8 cellular contexts compared by ENCODE assay signal in genomic region chr6:152301806-152302568, GRCh38.
DNase-seq lines count a peak whose midpoint lies in the region; ATAC-seq, FAIRE-seq and TF ChIP-seq lines count a peak whose summit lies in the region.

No MANE protein-coding gene starts in this region.

- H3K79me2 ChIP-seq in endothelial cell of umbilical vein (ENCODE audit: control insufficient read depth, insufficient read depth, low read length) = no peaks in the 10 kb centered on the region

- TF ChIP-seq POLR2A in endothelial cell of umbilical vein (IDR thresholded peaks at IDR 0.05; ENCODE audit: low read depth, low read length) = peak; percentile 86

- peak overlapping the region; percentile 76 to 97 (median 93) for H3K4me3 ChIP-seq in endothelial cell of umbilical vein (replicated peaks in 1 of 3; ENCODE audit: insufficient read depth in 1 of 3, low read depth in 1 of 3, low read length in 3 of 3)

- H3K36me3 Mint-ChIP-seq in mesothelial cell of epicardium = peaks cover 7% of the 10 kb centered on the region

- peaks cover 14% of the 10 kb centered on the region for H3K4me1 Mint-ChIP-seq in mesothelial cell of epicardium

- CTCF ChIA-PET in endothelial cell of umbilical vein (lab: Charles Lee) = interaction anchor here (0.6 to 3.2 kb wide), 32 partner anchors 9 to 865 kb away, joined by 3 to 152 read pairs (median 5); no protein-coding TSS in a partner anchor

- peaks cover 22% of the 10 kb centered on the region for H3K4me1 ChIP-seq in endothelial cell of umbilical vein (ENCODE audit: control insufficient read depth, extremely low read depth, insufficient read depth, low read length)

- no peaks in the 10 kb centered on the region for H3K9me3 Mint-ChIP-seq in mesothelial cell of epicardium

- dilution Hi-C loops in endothelial cell of umbilical vein (cut with MboI; ENCODE audit: extremely low pct_ligation_motif_present, low sequenced_read_pairs) = no loop called here

- H3K9me3 ChIP-seq in endothelial cell of umbilical vein (replicated peaks; ENCODE audit: control insufficient read depth, insufficient read depth, low read length) = no peaks in the 10 kb centered on the region

- FAIRE-seq in endothelial cell of umbilical vein (lab: Jason Lieb, UNC) = peak; percentile 84

- POLR2A ChIA-PET in endothelial cell of umbilical vein (lab: Charles Lee) = interaction anchor here (0.6 to 1.8 kb wide), 4 partner anchors 14 to 337 kb away, joined by 3 to 5 read pairs (median 4); no protein-coding TSS in a partner anchor

- TSS peak; percentile 84 for BruUV-seq in endothelial cell of umbilical vein (replicated peaks; lab: Mats Ljungman, UMichigan)

- intact Hi-C loops in endothelial cell of umbilical vein (cut with micrococcal nuclease) = loop anchor here (1.0 to 10.0 kb wide), 9 partner anchors 14 to 703 kb away; partner anchors contain the start of gene MTRF1L

- ATAC-seq in GM19351 (IDR thresholded peaks at IDR 0.05; ENCODE audit: unreplicated experiment) (peak; percentile 82), HG03520 (IDR thresholded peaks at IDR 0.05; ENCODE audit: unreplicated experiment) (peak; percentile 89)

- H3K9ac ChIP-seq in endothelial cell of umbilical vein (replicated peaks; ENCODE audit: extremely low read depth, insufficient read depth, low read length) = peak overlapping the region; percentile 96

- no peaks in the 10 kb centered on the region for H3K9me1 ChIP-seq in endothelial cell of umbilical vein (replicated peaks; ENCODE audit: control insufficient read depth, extremely low read depth, insufficient read depth, low read length)

- TF ChIP-seq CTCF in C4-2B (conservative IDR thresholded peaks at IDR 0.05) = peak; percentile 68
- peak; percentile 57 to 70 for TF ChIP-seq CTCF in endothelial cell of umbilical vein (IDR thresholded peaks at IDR 0.05; ENCODE audit: extremely low read depth in 1 of 2, insufficient read depth in 1 of 2, low read depth in 1 of 2, low read length in 2 of 2)
- TF ChIP-seq CTCF in mesothelial cell of epicardium (IDR thresholded peaks at IDR 0.05; ENCODE audit: unreplicated experiment) = peak; percentile 55

- H3K27me3 ChIP-seq in endothelial cell of umbilical vein (ENCODE audit: control insufficient read depth in 2 of 2, insufficient read depth in 2 of 2, low read length in 2 of 2) = no peaks in the 10 kb centered on the region

- H3K27me3 Mint-ChIP-seq in mesothelial cell of epicardium (ENCODE audit: low read depth) = no peaks in the 10 kb centered on the region

- H3K27ac ChIP-seq in C4-2B (peak overlapping the region; percentile 27; the same call in 1 of the 2 replicates), endothelial cell of umbilical vein (ENCODE audit: insufficient read depth, low read depth, low read length) (peak overlapping the region; percentile 84)

- H3K4me2 ChIP-seq in endothelial cell of umbilical vein (ENCODE audit: insufficient read depth, low read length) = peak overlapping the region; percentile 97

- peak overlapping the region; percentile 94 for H3K27ac Mint-ChIP-seq in mesothelial cell of epicardium

- peak overlapping the region; percentile 97 for H3K4me3 Mint-ChIP-seq in mesothelial cell of epicardium

- H4K20me1 ChIP-seq in endothelial cell of umbilical vein (replicated peaks; ENCODE audit: control insufficient read depth, extremely low read depth, insufficient read depth, low read length) = no peaks in the 10 kb centered on the region

- peak overlapping the region; percentile 93 for H2AFZ ChIP-seq in endothelial cell of umbilical vein (ENCODE audit: low read depth, low read length)

- no peaks in the 10 kb centered on the region for H3K36me3 ChIP-seq in endothelial cell of umbilical vein (ENCODE audit: control insufficient read depth in 2 of 2, extremely low read depth in 1 of 2, insufficient read depth in 2 of 2, low read length in 2 of 2)

- DNase-seq in NOMO-1 treated with DMSO at 0.1 percent for 48 hours (lab: John Stamatoyannopoulos, UW; ENCODE audit: unreplicated experiment) (peak; percentile 84), endothelial cell of umbilical vein (ENCODE audit: low read depth, low spot score) (peak; percentile 93), mesothelial cell of epicardium (ENCODE audit: low spot score in 2 of 2, unreplicated experiment in 2 of 2) (peak; percentile 61 to 87)
- peak; percentile 66 for DNase-seq in activated CD8-positive, alpha-beta memory T cell treated with anti-CD3 and anti-CD28 coated beads, Interleukin-2, amount 50 U/mL, for 24 hours (ENCODE audit: extremely low read depth)
- DNase-seq in stimulated activated CD8-positive, alpha-beta memory T cell treated with anti-CD3 and anti-CD28 coated beads, Interleukin-15, amount 100 ng/mL, for 4 hours (ENCODE audit: low read depth in 2 of 2) = peak; percentile 78 to 79

TF ChIP-seq in endothelial cell of umbilical vein, 7 proteins besides CTCF, POLR2A, EP300 and RAD21:
- TF ChIP-seq MYC (IDR thresholded peaks at IDR 0.05; ENCODE audit: low read depth, low read length) = no peak
- TF ChIP-seq MAX (IDR thresholded peaks at IDR 0.05; ENCODE audit: insufficient read depth, insufficient read length) = no peak
- TF ChIP-seq POLR2AphosphoS5 (IDR thresholded peaks at IDR 0.05; ENCODE audit: insufficient read depth, low read depth, low read length) = peak; percentile 79
TF ChIP-seq in endothelial cell of umbilical vein: peak in this region for 1.

Comparison
In these comparisons a context has a peak if more than half of its experiments do, and no peak if none do; other contexts are left out.
1. Peak in every context shown above with its lines: DNase-seq, ATAC-seq, H3K4me3 ChIP-seq and H3K27ac ChIP-seq.